8 cellular contexts compared by ENCODE assay signal in the genomic region with DNA sequence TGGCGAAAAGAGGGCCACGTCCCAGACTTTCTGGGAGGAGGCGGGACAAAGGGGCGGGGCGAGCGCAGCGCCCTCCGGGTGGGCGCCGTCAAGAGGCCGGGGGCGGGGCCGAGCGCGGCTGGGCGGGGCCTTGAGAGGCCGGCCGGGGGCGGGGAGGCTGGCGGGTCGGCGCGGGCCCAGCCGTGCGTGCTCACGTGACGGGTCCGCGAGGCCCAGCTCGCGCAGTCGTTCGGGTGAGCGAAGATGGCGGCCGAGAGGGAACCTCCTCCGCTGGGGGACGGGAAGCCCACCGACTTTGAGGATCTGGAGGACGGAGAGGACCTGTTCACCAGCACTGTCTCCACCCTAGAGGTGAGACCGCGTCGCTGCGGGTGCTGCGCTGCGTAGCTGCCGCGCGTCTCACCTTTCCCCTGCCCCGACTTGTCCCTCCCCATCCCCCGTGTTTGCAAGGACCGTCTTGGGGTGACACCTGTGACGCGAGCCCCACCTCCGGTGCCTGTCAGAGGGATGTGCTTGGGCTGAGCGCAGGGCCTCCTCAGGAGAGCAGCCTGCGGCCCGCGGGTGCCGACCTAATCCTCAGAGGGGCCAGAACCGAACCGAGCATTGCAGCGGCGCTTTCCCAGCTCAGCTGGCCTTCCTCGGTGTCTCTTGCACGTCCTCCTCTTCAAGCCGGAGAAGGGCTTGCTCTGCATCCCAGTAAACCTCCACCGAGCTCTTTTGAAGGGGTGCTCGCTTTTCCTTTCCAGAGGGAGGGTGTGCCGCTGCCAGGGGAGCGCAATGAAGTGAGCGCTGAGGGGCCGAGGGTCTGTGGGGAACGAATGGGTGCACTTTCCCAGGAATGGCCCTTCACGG. TPM values are rescaled to one million over a fixed set of nuclear protein-coding genes. Genes with fewer than 3 reads are reported as not detected.
A peak's percentile ranks its signal among the peaks of the same experiment; 100 is the strongest.
DNase-seq lines count a peak whose midpoint lies in the region; ATAC-seq and TF ChIP-seq lines count a peak whose summit lies in the region.

A gene with protein sequence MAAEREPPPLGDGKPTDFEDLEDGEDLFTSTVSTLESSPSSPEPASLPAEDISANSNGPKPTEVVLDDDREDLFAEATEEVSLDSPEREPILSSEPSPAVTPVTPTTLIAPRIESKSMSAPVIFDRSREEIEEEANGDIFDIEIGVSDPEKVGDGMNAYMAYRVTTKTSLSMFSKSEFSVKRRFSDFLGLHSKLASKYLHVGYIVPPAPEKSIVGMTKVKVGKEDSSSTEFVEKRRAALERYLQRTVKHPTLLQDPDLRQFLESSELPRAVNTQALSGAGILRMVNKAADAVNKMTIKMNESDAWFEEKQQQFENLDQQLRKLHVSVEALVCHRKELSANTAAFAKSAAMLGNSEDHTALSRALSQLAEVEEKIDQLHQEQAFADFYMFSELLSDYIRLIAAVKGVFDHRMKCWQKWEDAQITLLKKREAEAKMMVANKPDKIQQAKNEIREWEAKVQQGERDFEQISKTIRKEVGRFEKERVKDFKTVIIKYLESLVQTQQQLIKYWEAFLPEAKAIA (plus strand): TSS at position 220 of the 852 bp plus-strand sequence. CDS start 24 bp downstream, at position 244.

- DNase-seq in ACHN: peak; percentile 81
- peak; percentile 61 for DNase-seq in NCI-H2227 treated with DMSO at 0.1 percent for 48 hours (lab: John Stamatoyannopoulos, UW)
- DNase-seq in activated B cell treated with CpG ODN at 0.5 μM for 24 hours: peak; percentile 96
- peak; percentile 86 to 93 for DNase-seq in cardiac fibroblast (ENCODE audit: low read depth in 2 of 2)
- DNase-seq in immature natural killer cell: peak; percentile 87 to 89 (median 88)
- DNase-seq in spleen: peak; percentile 98

- H3K4me3 ChIP-seq in cardiac fibroblast (replicated peaks in 1 of 2; ENCODE audit: low read depth in 2 of 2, low read length in 2 of 2) (peak within 1 kb of the TSS; percentile 79 to 92), spleen (peak within 1 kb of the TSS; percentile 85 to 97 (median 90))

- H3K4me1 Mint-ChIP-seq in activated B cell treated with CpG ODN at 0.5 μM for 24 hours (peaks cover 40% of the 10 kb centered on the region), immature natural killer cell (peaks cover 32 to 43% of the 10 kb centered on the region in 2 donors)

- intact Hi-C loops in activated B cell treated with CpG ODN at 0.5 μM for 24 hours (cut with micrococcal nuclease): loop anchor here (1.0 to 10.0 kb wide), 8 partner anchors 19 to 810 kb away; a partner anchor contains a TSS
- intact Hi-C loops in spleen (cut with DNase I; ENCODE audit: low total_unique reads): no loop called here

- peak within 1 kb of the TSS; percentile 97 for H3K4me3 Mint-ChIP-seq in activated B cell treated with CpG ODN at 0.5 μM for 24 hours
- peak within 1 kb of the TSS; percentile 93 to 97 (median 94) for H3K4me3 Mint-ChIP-seq in immature natural killer cell

- CTCF ChIA-PET in activated B cell treated with CpG ODN at 0.5 μM for 24 hours (lab: Charles Lee): interaction anchor here (1.1 to 3.3 kb wide), 3 partner anchors 55 to 71 kb away, joined by 3 to 30 read pairs (median 3); no protein-coding TSS in a partner anchor

- no peaks in the 10 kb centered on the region for H3K27me3 ChIP-seq in spleen (replicated peaks in 1 of 7)

- H3K4me1 ChIP-seq in spleen: peaks cover 16 to 56% (median 46%) of the 10 kb centered on the region in 6 donors

- no peaks in the 10 kb centered on the region for H3K27me3 Mint-ChIP-seq in activated B cell treated with CpG ODN at 0.5 μM for 24 hours
- peaks cover 3 to 7% (median 4%) of the 10 kb centered on the region in 3 donors for H3K27me3 Mint-ChIP-seq in immature natural killer cell (ENCODE audit: low read depth in 3 of 3)

- peak within 1 kb of the TSS; percentile 96 for H3K27ac Mint-ChIP-seq in activated B cell treated with CpG ODN at 0.5 μM for 24 hours
- H3K27ac Mint-ChIP-seq in immature natural killer cell: peak within 1 kb of the TSS; percentile 84 to 94 (median 91)

- H3K9me3 Mint-ChIP-seq in activated B cell treated with CpG ODN at 0.5 μM for 24 hours: no peaks in the 10 kb centered on the region
- H3K9me3 Mint-ChIP-seq in immature natural killer cell: no peaks in the 10 kb centered on the region

- no peaks in the 10 kb centered on the region for H3K9me3 ChIP-seq in spleen

- in situ Hi-C loops in ACHN (cut with HindIII; ENCODE audit: low pct_ligation_motif_present, low pct_unique_long_range_greater_than_20kb, low sequenced_read_pairs): no loop called here

- 0 to 1% (median 0%) methylated on average over 40 to 75 of the region's 75 CpGs for WGBS in spleen, 5 donors

- H3K36me3 ChIP-seq in spleen: no peaks in the 10 kb centered on the region

- ATAC-seq in HG03064 (IDR thresholded peaks at IDR 0.05; ENCODE audit: low read depth, unreplicated experiment) (peak; percentile 91), activated B cell treated with CpG ODN at 0.5 μM for 24 hours (ENCODE audit: low read depth) (peak; percentile 86)

- POLR2A ChIA-PET in activated B cell treated with CpG ODN at 0.5 μM for 24 hours (lab: Charles Lee): interaction anchor here (0.6 to 5.2 kb wide), 14 partner anchors 10 to 182 kb away, joined by 3 to 84 read pairs (median 5); no protein-coding TSS in a partner anchor

- peak within 1 kb of the TSS; percentile 90 to 95 (median 93) for H3K27ac ChIP-seq in spleen

- H3K36me3 Mint-ChIP-seq in activated B cell treated with CpG ODN at 0.5 μM for 24 hours (ENCODE audit: low read depth) (peaks cover 28% of the 10 kb centered on the region), immature natural killer cell (no peaks in the 10 kb centered on the region)

- TF ChIP-seq POLR2A in GM18526 (IDR thresholded peaks at IDR 0.05; ENCODE audit: extremely low read depth, insufficient read length): peak; percentile 83
- peak in 2 of 3 donors; percentile 4 to 67 for TF ChIP-seq POLR2A in spleen (IDR thresholded peaks at IDR 0.05)

- TF ChIP-seq CTCF in activated B cell treated with CpG ODN at 0.5 μM for 24 hours (IDR thresholded peaks at IDR 0.05) (no peak), cardiac fibroblast (IDR thresholded peaks at IDR 0.05; ENCODE audit: low read depth, low read length) (peak; percentile 41), spleen (IDR thresholded peaks at IDR 0.05 in 8 of 11, conservative IDR thresholded peaks at IDR 0.05 in 3 of 11) (peak in 8 of 11 experiments; percentile 12 to 58 (median 27))

RNA-seq across cellular contexts. Expression of the gene that starts here (rescaled TPM):
- total RNA-seq in activated B cell treated with CpG ODN at 0.5 μM for 24 hours (145 and 146 TPM in 2 replicates), spleen (100 to 1,000 TPM; 128 to 158 (median 136) TPM)
- polyA plus RNA-seq in immature natural killer cell (10 to 100 TPM; 37.7 to 57.4 (median 50.2) TPM), spleen (10 to 100 TPM; 69.0 to 96.0 (median 78.7) TPM)

Comparison
In these comparisons a context has a peak if more than half of its experiments do, and no peak if none do; other contexts are left out.
1. Peak in every context shown above with its lines: DNase-seq, ATAC-seq, H3K4me3 ChIP-seq and H3K27ac ChIP-seq.